Comparison of ENCODE assay signal across 9 cellular contexts in genomic region chr19:45632468-45633196, GRCh38. TPM values are rescaled to one million over a fixed set of nuclear protein-coding genes. Genes with fewer than 3 reads are reported as not detected.
DNase-seq lines count a peak whose midpoint lies in the region; ATAC-seq and TF ChIP-seq lines count a peak whose summit lies in the region.
"Had no signal": no experiment of that assay in that cellular context is flagged by ENCODE, and none has a peak within 500 bp of the region (broad histone marks: within the 10 kb centered on the region; RNA-seq: fewer than 3 reads in every experiment).

No MANE protein-coding gene starts in this region.

- H3K9me3 ChIP-seq in right lobe of liver (no peaks in the 10 kb centered on the region), suprapubic skin (no peaks in the 10 kb centered on the region)

- H3K36me3 Mint-ChIP-seq in WTC11, result peaks cover under 1% of the 10 kb centered on the region

- no peak for TF ChIP-seq EP300 in suprapubic skin (IDR thresholded peaks at IDR 0.05)

- intact Hi-C loops in right lobe of liver (cut with DNase I), result loop anchor here in 1 of 2 donors (10.0 kb wide), 1 partner anchor 108 kb away; no protein-coding TSS in a partner anchor

- H3K4me3 ChIP-seq in right lobe of liver, result no peak overlapping the region
- no peak overlapping the region for H3K4me3 ChIP-seq in suprapubic skin

- peaks cover 0 to 3% (median 1%) of the 10 kb centered on the region in 4 donors for H3K36me3 ChIP-seq in right lobe of liver
- H3K36me3 ChIP-seq in suprapubic skin, result peaks cover 15% of the 10 kb centered on the region

- WGBS in right lobe of liver (ENCODE audit: insufficient coverage, low coverage, low lambda C conversion rate, missing lambda C conversion rate), result 70% methylated on average over 11 of the region's 27 CpGs
- WGBS in suprapubic skin, result 42% methylated on average over 25 of the region's 27 CpGs

- H3K4me3 Mint-ChIP-seq in WTC11, result peak overlapping the region; percentile 57

- no peaks in the 10 kb centered on the region for H3K4me1 ChIP-seq in right lobe of liver
- H3K4me1 ChIP-seq in suprapubic skin, result peaks cover 21% of the 10 kb centered on the region

- CTCF ChIA-PET in WTC11 (lab: Charles Lee), result interaction anchor here (0.7 to 6.2 kb wide), 7 partner anchors 10 to 137 kb away, joined by 3 to 47 read pairs (median 4); partner anchors contain the start of genes QPCTL and SIX5

- H3K4me1 Mint-ChIP-seq in WTC11, result peaks cover 19% of the 10 kb centered on the region

- TF ChIP-seq CTCF in WTC11 (IDR thresholded peaks at IDR 0.05) (no peak), right lobe of liver (IDR thresholded peaks at IDR 0.05) (no peak), suprapubic skin (IDR thresholded peaks at IDR 0.05) (no peak)

- no peaks in the 10 kb centered on the region for H3K9me3 Mint-ChIP-seq in WTC11

- no peaks in the 10 kb centered on the region for H3K27me3 Mint-ChIP-seq in WTC11 (ENCODE audit: low read depth)

- H3K27ac ChIP-seq in right lobe of liver, result no peak overlapping the region
- H3K27ac ChIP-seq in suprapubic skin, result peak overlapping the region; percentile 71
- H3K27ac ChIP-seq: HL-60 had no signal

- H3K27me3 ChIP-seq in right lobe of liver (no peaks in the 10 kb centered on the region), suprapubic skin (no peaks in the 10 kb centered on the region)

- POLR2A ChIA-PET in WTC11 (lab: Charles Lee), result interaction anchor here (0.7 to 1.1 kb wide), 2 partner anchors 17 to 44 kb away, joined by 3 to 4 read pairs; no protein-coding TSS in a partner anchor

- peak; percentile 88 for DNase-seq in DMS 273 treated with DMSO at 0.1 percent for 48 hours (lab: John Stamatoyannopoulos, UW)
- peak; percentile 91 for DNase-seq in M059J (ENCODE audit: low read depth)
- peak; percentile 96 for DNase-seq in WTC11 (ENCODE audit: low spot score)
- peak; percentile 91 for DNase-seq in dermis blood vessel endothelial cell
- DNase-seq in right lobe of liver, result peak in 1 of 3 donors; percentile 46
- peak; percentile 84 to 87 for DNase-seq in suprapubic skin (ENCODE audit: low spot score in 2 of 2)

- TF ChIP-seq POLR2A in right lobe of liver (IDR thresholded peaks at IDR 0.05) (no peak), suprapubic skin (IDR thresholded peaks at IDR 0.05) (no peak)

- H3K27ac Mint-ChIP-seq in WTC11, result peak overlapping the region; percentile 99

- ATAC-seq in WTC11 (peak; percentile 88), right lobe of liver (peak; percentile 45 to 75 (median 58)), GM21619 (IDR thresholded peaks at IDR 0.05; ENCODE audit: unreplicated experiment) (no peak), GM21390 (IDR thresholded peaks at IDR 0.05; ENCODE audit: unreplicated experiment) (no peak)

TF ChIP-seq in WTC11, 78 proteins besides CTCF, POLR2A, EP300 and RAD21 (continues in another document):
- TF ChIP-seq ZNF219 (CRISPR knock-in tag; IDR thresholded peaks at IDR 0.05; ENCODE audit: borderline replicate concordance) (no peak), RORB (CRISPR knock-in tag; IDR thresholded peaks at IDR 0.05) (no peak), FOXP1 (CRISPR knock-in tag; IDR thresholded peaks at IDR 0.05; ENCODE audit: borderline replicate concordance) (peak; percentile 16; the same call in 1 of the 2 replicates), ELF4 (CRISPR knock-in tag; IDR thresholded peaks at IDR 0.05; ENCODE audit: low read depth) (no peak), CREB1 (CRISPR knock-in tag; IDR thresholded peaks at IDR 0.05) (no peak), ATF6 (CRISPR knock-in tag; IDR thresholded peaks at IDR 0.05) (no peak), SP1 (CRISPR knock-in tag; conservative IDR thresholded peaks at IDR 0.05) (peak; percentile 97), IRF2 (CRISPR knock-in tag; IDR thresholded peaks at IDR 0.05; ENCODE audit: borderline replicate concordance, low read depth) (no peak), ZNF232 (CRISPR knock-in tag; IDR thresholded peaks at IDR 0.05) (no peak), ZNF317 (CRISPR knock-in tag; IDR thresholded peaks at IDR 0.05; ENCODE audit: borderline replicate concordance, low read depth) (no peak), NFATC4 (CRISPR knock-in tag; IDR thresholded peaks at IDR 0.05) (no peak), ZNF138 (CRISPR knock-in tag; conservative IDR thresholded peaks at IDR 0.05) (no peak)
- TF ChIP-seq, protein P1, sequence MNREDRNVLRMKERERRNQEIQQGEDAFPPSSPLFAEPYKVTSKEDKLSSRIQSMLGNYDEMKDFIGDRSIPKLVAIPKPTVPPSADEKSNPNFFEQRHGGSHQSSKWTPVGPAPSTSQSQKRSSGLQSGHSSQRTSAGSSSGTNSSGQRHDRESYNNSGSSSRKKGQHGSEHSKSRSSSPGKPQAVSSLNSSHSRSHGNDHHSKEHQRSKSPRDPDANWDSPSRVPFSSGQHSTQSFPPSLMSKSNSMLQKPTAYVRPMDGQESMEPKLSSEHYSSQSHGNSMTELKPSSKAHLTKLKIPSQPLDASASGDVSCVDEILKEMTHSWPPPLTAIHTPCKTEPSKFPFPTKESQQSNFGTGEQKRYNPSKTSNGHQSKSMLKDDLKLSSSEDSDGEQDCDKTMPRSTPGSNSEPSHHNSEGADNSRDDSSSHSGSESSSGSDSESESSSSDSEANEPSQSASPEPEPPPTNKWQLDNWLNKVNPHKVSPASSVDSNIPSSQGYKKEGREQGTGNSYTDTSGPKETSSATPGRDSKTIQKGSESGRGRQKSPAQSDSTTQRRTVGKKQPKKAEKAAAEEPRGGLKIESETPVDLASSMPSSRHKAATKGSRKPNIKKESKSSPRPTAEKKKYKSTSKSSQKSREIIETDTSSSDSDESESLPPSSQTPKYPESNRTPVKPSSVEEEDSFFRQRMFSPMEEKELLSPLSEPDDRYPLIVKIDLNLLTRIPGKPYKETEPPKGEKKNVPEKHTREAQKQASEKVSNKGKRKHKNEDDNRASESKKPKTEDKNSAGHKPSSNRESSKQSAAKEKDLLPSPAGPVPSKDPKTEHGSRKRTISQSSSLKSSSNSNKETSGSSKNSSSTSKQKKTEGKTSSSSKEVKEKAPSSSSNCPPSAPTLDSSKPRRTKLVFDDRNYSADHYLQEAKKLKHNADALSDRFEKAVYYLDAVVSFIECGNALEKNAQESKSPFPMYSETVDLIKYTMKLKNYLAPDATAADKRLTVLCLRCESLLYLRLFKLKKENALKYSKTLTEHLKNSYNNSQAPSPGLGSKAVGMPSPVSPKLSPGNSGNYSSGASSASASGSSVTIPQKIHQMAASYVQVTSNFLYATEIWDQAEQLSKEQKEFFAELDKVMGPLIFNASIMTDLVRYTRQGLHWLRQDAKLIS (CRISPR knock-in tag; IDR thresholded peaks at IDR 0.05; ENCODE audit: borderline replicate concordance), result no peak
- TF ChIP-seq, protein P2, sequence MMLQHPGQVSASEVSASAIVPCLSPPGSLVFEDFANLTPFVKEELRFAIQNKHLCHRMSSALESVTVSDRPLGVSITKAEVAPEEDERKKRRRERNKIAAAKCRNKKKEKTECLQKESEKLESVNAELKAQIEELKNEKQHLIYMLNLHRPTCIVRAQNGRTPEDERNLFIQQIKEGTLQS (CRISPR knock-in tag; conservative IDR thresholded peaks at IDR 0.05), result no peak

RNA-seq across cellular contexts. Expression of gene EML2, which starts 6.6 kb away (rescaled TPM):
- total RNA-seq in M059J (2014; rRNA removed; shearing (Covaris generic)), result 8.9 and 12.7 TPM in 2 replicates
- total RNA-seq in WTC11 (2021) (51.5 to 63.3 TPM (median 62.5 TPM) in 3 replicates), dermis blood vessel endothelial cell (18.9 and 26.1 TPM in 2 replicates), right lobe of liver (10 to 100 TPM; 12.6 to 19.7 (median 13.8) TPM), suprapubic skin (100 to 1,000 TPM in 1 of 4 donors, 10 to 100 TPM in 3; 60.0 to 112 (median 74.8) TPM)

RNA-seq across cellular contexts. Expression of gene GPR4, which starts 30.6 kb away (rescaled TPM):
- 0.02 TPM in 1 of 2 replicates, not detected in the other for total RNA-seq in M059J (2014; rRNA removed; shearing (Covaris generic))
- total RNA-seq in WTC11 (2021), result 0.11 to 0.48 TPM (median 0.44 TPM) in 3 replicates
- total RNA-seq in dermis blood vessel endothelial cell, result 3.2 and 5.0 TPM in 2 replicates
- total RNA-seq in right lobe of liver, result 1 to 10 TPM in 4 of 6 experiments, under 1 TPM in 2; 0.83 to 3.1 (median 1.3) TPM
- total RNA-seq in suprapubic skin, result 1 to 10 TPM in 2 of 4 donors, under 1 TPM in 2; 0.49 to 2.4 (median 1.6) TPM

RNA-seq across cellular contexts. Expression of gene GIPR, which starts 35.4 kb away (rescaled TPM):
- total RNA-seq in M059J (2014; rRNA removed; shearing (Covaris generic)), result 0.02 and 0.32 TPM in 2 replicates
- total RNA-seq in WTC11 (2021), result 1.6 to 1.8 TPM (median 1.7 TPM) in 3 replicates
- total RNA-seq in dermis blood vessel endothelial cell, result 0.05 TPM in 1 of 2 replicates, not detected in the other
- under 1 TPM in 4 of 6 experiments, not detected in 2; 0.07 to 0.23 (median 0.18) TPM for total RNA-seq in right lobe of liver
- total RNA-seq in suprapubic skin, result 10 to 100 TPM in 1 of 4 donors, 1 to 10 TPM in 2, under 1 TPM in 1; 0.95 to 11.2 (median 1.6) TPM

RNA-seq across cellular contexts. Expression of gene OPA3, which starts 48.0 kb away (rescaled TPM):
- 8.7 and 20.2 TPM in 2 replicates for total RNA-seq in M059J (2014; rRNA removed; shearing (Covaris generic))
- total RNA-seq in WTC11 (2021), result 10.1 to 16.1 TPM (median 14.9 TPM) in 3 replicates
- 5.1 and 9.4 TPM in 2 replicates for total RNA-seq in dermis blood vessel endothelial cell
- total RNA-seq in right lobe of liver, result 10 to 100 TPM in 2 of 6 experiments, 1 to 10 TPM in 4; 6.7 to 18.1 (median 8.1) TPM
- total RNA-seq in suprapubic skin, result 10 to 100 TPM; 13.8 to 25.6 (median 22.5) TPM

RNA-seq across cellular contexts. Expression of gene SNRPD2, which starts 59.1 kb away (rescaled TPM):
- total RNA-seq in M059J (2014; rRNA removed; shearing (Covaris generic)), result 294 and 342 TPM in 2 replicates
- total RNA-seq in WTC11 (2021) (739 to 792 TPM (median 784 TPM) in 3 replicates), dermis blood vessel endothelial cell (218 and 295 TPM in 2 replicates), right lobe of liver (10 to 100 TPM; 79.7 to 92.5 (median 88.2) TPM), suprapubic skin (100 to 1,000 TPM in 3 of 4 donors, 10 to 100 TPM in 1; 80.9 to 160 (median 146) TPM)

Comparison
In these comparisons a context has a peak if more than half of its experiments do, and no peak if none do; other contexts are left out.
1. ATAC-seq: peak in WTC11 (single experiment) and right lobe of liver (4 of 4); none in GM21619 (single experiment) and GM21390 (single experiment).